ENCODE assay signal across 25 cellular contexts in genomic region chr20:19265646-19266374, GRCh38. TPM values are rescaled to one million over a fixed set of nuclear protein-coding genes. Genes with fewer than 3 reads are reported as not detected.
DNase-seq lines count a peak whose midpoint lies in the region; ATAC-seq, FAIRE-seq and TF ChIP-seq lines count a peak whose summit lies in the region.
"Had no signal": no experiment of that assay in that cellular context is flagged by ENCODE, and none has a peak within 500 bp of the region (broad histone marks: within the 10 kb centered on the region; RNA-seq: fewer than 3 reads in every experiment).

No MANE protein-coding gene starts in this region.

- no peak overlapping the region for H3K27ac ChIP-seq in HEK293 (ENCODE audit: extremely low read depth, low read depth, low read length)
- peak overlapping the region; percentile 42; the same call in 1 of the 2 replicates for H3K27ac ChIP-seq in SK-N-MC
- H3K27ac ChIP-seq in pancreas = no peak overlapping the region
- H3K27ac ChIP-seq: sigmoid colon, tibial artery had no signal

- FAIRE-seq in pancreas (lab: Jason Lieb, UNC) = no peak
- FAIRE-seq: endometrium had no signal

- H3K4me1 ChIP-seq in HEK293 (ENCODE audit: control insufficient read depth, insufficient read depth, low read length) (no peaks in the 10 kb centered on the region), pancreas (no peaks in the 10 kb centered on the region)

- POLR2A ChIA-PET in HEK293 (lab: Yijun Ruan, JAX) = no interaction called here

- no peak overlapping the region for H3K9ac ChIP-seq in SK-N-MC (ENCODE audit: insufficient read length)

- CTCF ChIA-PET in HEK293 (lab: Yijun Ruan, JAX) = interaction anchor here (0.7 kb wide), 1 partner anchor 488 kb away, joined by 3 read pairs; no protein-coding TSS in a partner anchor

- no peak for TF ChIP-seq CTCF in HEK293 (tag by site-specific recombination; IDR thresholded peaks at IDR 0.05)
- no peak for TF ChIP-seq CTCF in pancreas (IDR thresholded peaks at IDR 0.05)

- DNase-seq in NCI-H510A treated with DMSO at 0.1 percent for 48 hours (lab: John Stamatoyannopoulos, UW) (peak; percentile 88), NCI-H510A (lab: John Stamatoyannopoulos, UW) (no peak), SK-N-MC (ENCODE audit: low read depth, low spot score) (no peak), mesenteric fat pad (ENCODE audit: low spot score) (peak; percentile 2), SW 1271 (lab: John Stamatoyannopoulos, UW) (no peak), pancreas (no peak)
- DNase-seq: activated CD4-positive, alpha-beta T cell treated with anti-CD3 and anti-CD28 coated beads, Interleukin-2, amount 10 ng/mL, durations not matched to agents 24 days and 14 days; activated naive CD8-positive, alpha-beta T cell treated with anti-CD3 and anti-CD28 coated beads for 36 hours; activated T-cell treated with anti-CD3 and anti-CD28 coated beads, Interleukin-2, amount 50 U/mL, for 24 hours; CD4-positive, alpha-beta T cell; foreskin fibroblast; islet precursor cell; KBM-7; midbrain; NCI-H1694 treated with DMSO at 0.1 percent for 48 hours; NCI-H774; nucleus accumbens; sigmoid colon; stimulated activated CD4-positive, alpha-beta T cell treated with anti-CD3 and anti-CD28 coated beads, Interleukin-4, amount 100 ng/mL, for 24 hours; T1000; tibial artery had no signal

- WGBS in pancreas, 2 donors = 70 to 79% methylated on average over 3 of the region's 3 CpGs

- intact Hi-C loops in pancreas (cut with DNase I) = no loop called here

- H3K27me3 ChIP-seq in pancreas = no peaks in the 10 kb centered on the region
- H3K27me3 ChIP-seq: sigmoid colon, tibial artery had no signal

- H3K4me3 ChIP-seq in HEK293 (ENCODE audit: low read depth, low read length) = no peak overlapping the region
- H3K4me3 ChIP-seq in SK-N-MC = no peak overlapping the region
- H3K4me3 ChIP-seq in pancreas = no peak overlapping the region
- H3K4me3 ChIP-seq: sigmoid colon, tibial artery had no signal

- ATAC-seq in HG03521 (IDR thresholded peaks at IDR 0.05; ENCODE audit: unreplicated experiment) (no peak), pancreas (no peak)
- ATAC-seq: HCT116 had no signal

- no peaks in the 10 kb centered on the region for H3K36me3 ChIP-seq in HEK293 (ENCODE audit: control insufficient read depth in 2 of 2, insufficient read depth in 1 of 2, low read length in 2 of 2)
- H3K36me3 ChIP-seq in SK-N-MC (ENCODE audit: insufficient read depth, low read length) = 0 out of 2 replicates have a peak, but pooled peaks cover 4% of the 10 kb centered on the region
- H3K36me3 ChIP-seq in pancreas = no peaks in the 10 kb centered on the region
- H3K36me3 ChIP-seq: sigmoid colon, tibial artery had no signal

- H3K9me3 ChIP-seq in HEK293 (ENCODE audit: control insufficient read depth, insufficient read depth, low read depth, low read length) (no peaks in the 10 kb centered on the region), SK-N-MC (ENCODE audit: low read depth, low read length) (no peaks in the 10 kb centered on the region), pancreas (no peaks in the 10 kb centered on the region)
- H3K9me3 ChIP-seq: sigmoid colon, tibial artery had no signal

TF ChIP-seq in HEK293, 187 proteins besides CTCF, POLR2A, EP300 and RAD21:
- TF ChIP-seq ELK4 (IDR thresholded peaks at IDR 0.05; ENCODE audit: borderline replicate concordance, low read depth, low read length) (no peak), ATF2 (tag by site-specific recombination; IDR thresholded peaks at IDR 0.05; ENCODE audit: low read depth) (0 out of 2 replicates have a peak, but pooled peaks have one; percentile 7)

RNA-seq across cellular contexts. Expression of gene SLC24A3, which starts 53.4 kb away (rescaled TPM):
- total RNA-seq in mesenteric fat pad = 16.9 TPM
- under 1 TPM; 0.28 to 0.87 (median 0.45) TPM for total RNA-seq in pancreas
- under 1 TPM; 0.49 TPM for polyA plus RNA-seq in pancreas
- total RNA-seq: activated CD4-positive, alpha-beta T cell treated with anti-CD3 and anti-CD28 coated beads, Interleukin-2, amount 10 ng/mL, durations not matched to agents 24 days and 14 days; activated naive CD8-positive, alpha-beta T cell treated with anti-CD3 and anti-CD28 coated beads for 36 hours; CD4-positive, alpha-beta T cell had no signal

Comparison
In these comparisons a context has a peak if more than half of its experiments do, and no peak if none do; other contexts are left out.
1. DNase-seq: peak in NCI-H510A treated with DMSO at 0.1 percent for 48 hours (single experiment) and mesenteric fat pad (single experiment); none in NCI-H510A (single experiment), SK-N-MC (single experiment), SW 1271 (0 of 2) and pancreas (0 of 6).